Comparison of ENCODE assay signal across 33 cellular contexts in the genomic region with DNA sequence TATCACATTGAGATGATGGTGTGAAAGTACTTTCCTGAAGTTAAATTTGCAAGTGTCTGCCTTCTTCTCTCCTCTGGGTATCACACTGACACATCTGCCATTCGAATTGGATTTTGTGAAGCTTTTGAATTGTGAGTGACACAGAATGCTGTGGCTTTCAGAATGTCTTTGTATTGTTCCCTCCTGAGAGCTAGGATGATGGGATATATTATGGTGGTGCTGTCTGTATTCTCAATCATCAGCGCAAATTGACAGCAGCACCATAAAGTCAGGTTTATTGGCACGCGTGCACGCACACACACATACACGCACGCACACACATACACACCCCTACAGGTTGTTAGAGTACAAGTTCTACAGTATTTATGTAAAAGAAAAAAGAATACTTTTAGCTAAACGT.
"Had no signal": no experiment of that assay in that cellular context is flagged by ENCODE, and none has a peak within 500 bp of the region (broad histone marks: within the 10 kb centered on the region; RNA-seq: fewer than 3 reads in every experiment).

No MANE protein-coding gene starts in this region.

- H3K9ac ChIP-seq: KMS-11 had no signal

- H3K4me3 ChIP-seq: MG63 had no signal

- H3K36me3 ChIP-seq: MG63 had no signal

- DNase-seq: Karpas-422, Kasumi-1, MG63, MM.1S, MV-4-11, NCI-H1048, NCI-H1092, NCI-H1092 treated with DMSO at 0.1 percent for 48 hours, NCI-H1105, NCI-H1105 treated with DMSO at 0.1 percent for 48 hours, NCI-H1417, NCI-H1417 treated with DMSO at 0.1 percent for 48 hours, NCI-H1436, NCI-H1436 treated with DMSO at 0.1 percent for 48 hours, NCI-H146, NCI-H1694, NCI-H187, NCI-H187 treated with DMSO at 0.1 percent for 48 hours, NCI-H1930, NCI-H2029, NCI-H2029 treated with DMSO at 0.1 percent for 48 hours, NCI-H2081, NCI-H2081 treated with DMSO at 0.1 percent for 48 hours, NCI-H2107, NCI-H2171, NCI-H2171 treated with DMSO at 0.1 percent for 48 hours, NCI-H2227 treated with DMSO at 0.1 percent for 48 hours, NCI-H226, NCI-H345, NCI-H446, NCI-H446 treated with DMSO at 0.1 percent for 48 hours, NCI-H510A had no signal

- H3K9me3 ChIP-seq: MG63 had no signal

- H3K27ac ChIP-seq: KMS-11 had no signal

- H3K4me2 ChIP-seq: KMS-11 had no signal

- H3K27me3 ChIP-seq: MG63 had no signal
